13 cellular contexts compared by ENCODE assay signal in the genomic region with DNA sequence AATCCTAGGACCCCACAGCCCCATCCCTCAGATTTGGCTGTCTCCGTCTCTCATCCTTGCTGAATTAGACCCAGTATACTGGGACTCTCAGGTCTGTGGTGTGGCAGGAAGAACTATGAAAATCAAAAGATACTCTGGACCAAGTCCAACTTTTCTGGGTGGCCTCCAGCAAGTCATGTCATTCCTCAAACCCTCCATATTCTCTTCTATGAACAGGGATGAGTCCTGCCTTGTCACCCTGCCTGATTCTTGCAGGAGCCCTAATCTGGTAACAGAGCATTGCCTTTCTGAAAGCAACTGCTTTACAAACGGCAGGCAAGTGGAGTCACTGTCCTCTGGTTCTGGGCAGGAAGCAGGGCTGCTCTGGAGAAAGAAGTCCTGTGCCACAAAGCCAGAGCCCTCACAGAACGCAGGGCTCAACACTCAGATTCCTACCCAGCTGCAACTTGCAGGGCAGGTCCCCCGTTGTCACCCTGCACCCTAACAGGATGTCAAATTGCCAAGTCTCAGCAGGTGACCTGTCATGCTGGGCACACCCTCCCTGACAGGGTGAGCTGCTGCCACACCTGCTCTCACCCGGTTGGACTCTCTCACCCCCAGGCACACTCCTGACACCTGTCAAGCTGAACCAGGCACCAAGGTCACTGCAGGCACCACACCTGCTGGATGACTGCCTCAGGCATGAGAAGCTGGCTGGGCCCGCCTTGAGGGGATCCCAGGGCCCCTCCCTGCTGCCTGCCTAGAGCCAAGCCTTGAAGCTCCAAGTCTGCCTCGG.
DNase-seq lines count a peak whose midpoint lies in the region; TF ChIP-seq lines count a peak whose summit lies in the region.
"Had no signal": no experiment of that assay in that cellular context is flagged by ENCODE, and none has a peak within 500 bp of the region (broad histone marks: within the 10 kb centered on the region; RNA-seq: fewer than 3 reads in every experiment).

No MANE protein-coding gene starts in this region.

- H3K4me3 ChIP-seq in sigmoid colon = no peak overlapping the region
- H3K4me3 ChIP-seq: HAP-1, SK-N-MC, suprapubic skin had no signal

- no peaks in the 10 kb centered on the region for H3K9me3 ChIP-seq in sigmoid colon
- H3K9me3 ChIP-seq: HAP-1, suprapubic skin had no signal

- H3K9me3 Mint-ChIP-seq in activated T-helper 1 cell treated with anti-CD3 and anti-CD28 coated beads, Interleukin-12 subunit alpha, Interleukin-12 subunit beta, Interleukin-2, Interleukin-4 antibody, amounts not matched to agents 30 ng/mL and 10 ng/mL and 1 ng/mL, durations not matched to agents 14 hours and 24 hours and 36 hours = no peaks in the 10 kb centered on the region
- H3K9me3 Mint-ChIP-seq: neural crest cell had no signal

- 14 to 44% methylated on average over 7 of the region's 7 CpGs for WGBS in sigmoid colon, 2 donors

- no peak for TF ChIP-seq EP300 in sigmoid colon (IDR thresholded peaks at IDR 0.05)

- peak overlapping the region; percentile 48 to 73 (median 62) for H3K27ac ChIP-seq in sigmoid colon
- H3K27ac ChIP-seq: SK-N-MC, suprapubic skin had no signal

- no peak for TF ChIP-seq CTCF in sigmoid colon (IDR thresholded peaks at IDR 0.05)

- H3K4me1 Mint-ChIP-seq in activated T-helper 1 cell treated with anti-CD3 and anti-CD28 coated beads, Interleukin-12 subunit alpha, Interleukin-12 subunit beta, Interleukin-2, Interleukin-4 antibody, amounts not matched to agents 30 ng/mL and 10 ng/mL and 1 ng/mL, durations not matched to agents 14 hours and 24 hours and 36 hours (ENCODE audit: low read depth) = no peaks in the 10 kb centered on the region

- H3K27me3 Mint-ChIP-seq in activated T-helper 1 cell treated with anti-CD3 and anti-CD28 coated beads, Interleukin-12 subunit alpha, Interleukin-12 subunit beta, Interleukin-2, Interleukin-4 antibody, amounts not matched to agents 30 ng/mL and 10 ng/mL and 1 ng/mL, durations not matched to agents 14 hours and 24 hours and 36 hours (ENCODE audit: insufficient read depth) = no peaks in the 10 kb centered on the region

- H3K36me3 ChIP-seq in sigmoid colon = no peaks in the 10 kb centered on the region
- H3K36me3 ChIP-seq: HAP-1, suprapubic skin had no signal

- intact Hi-C loops in activated T-helper 1 cell treated with anti-CD3 and anti-CD28 coated beads, Interleukin-12 subunit alpha, Interleukin-12 subunit beta, Interleukin-2, Interleukin-4 antibody, amounts not matched to agents 30 ng/mL and 10 ng/mL and 1 ng/mL, durations not matched to agents 14 hours and 24 hours and 36 hours (cut with micrococcal nuclease) = loop anchor here (10.0 kb wide), 1 partner anchor 235 kb away; no protein-coding TSS in a partner anchor
- intact Hi-C loops in sigmoid colon (cut with DNase I) = no loop called here

- no peaks in the 10 kb centered on the region for H3K27me3 ChIP-seq in sigmoid colon

- peaks cover 0 to 93% (median 78%) of the 10 kb centered on the region in 4 donors for H3K4me1 ChIP-seq in sigmoid colon
- H3K4me1 ChIP-seq: HAP-1 had no signal

- in situ Hi-C loops in G401 (cut with HindIII; ENCODE audit: low sequenced_read_pairs) = no loop called here

- H3K36me3 Mint-ChIP-seq in activated T-helper 1 cell treated with anti-CD3 and anti-CD28 coated beads, Interleukin-12 subunit alpha, Interleukin-12 subunit beta, Interleukin-2, Interleukin-4 antibody, amounts not matched to agents 30 ng/mL and 10 ng/mL and 1 ng/mL, durations not matched to agents 14 hours and 24 hours and 36 hours (ENCODE audit: low read depth) = no peaks in the 10 kb centered on the region

- H3K27ac Mint-ChIP-seq in activated T-helper 1 cell treated with anti-CD3 and anti-CD28 coated beads, Interleukin-12 subunit alpha, Interleukin-12 subunit beta, Interleukin-2, Interleukin-4 antibody, amounts not matched to agents 30 ng/mL and 10 ng/mL and 1 ng/mL, durations not matched to agents 14 hours and 24 hours and 36 hours = no peak overlapping the region

- TF ChIP-seq POLR2A in sigmoid colon (IDR thresholded peaks at IDR 0.05) = no peak

- DNase-seq in NCI-H748 (lab: John Stamatoyannopoulos, UW; ENCODE audit: unreplicated experiment) (peak; percentile 58), NCI-H748 treated with DMSO at 0.1 percent for 48 hours (lab: John Stamatoyannopoulos, UW) (no peak), NCI-H146 treated with DMSO at 0.1 percent for 48 hours (lab: John Stamatoyannopoulos, UW; ENCODE audit: unreplicated experiment) (peak; percentile 92), sigmoid colon (peak; percentile 67), OCI-M2 (lab: John Stamatoyannopoulos, UW; ENCODE audit: unreplicated experiment) (no peak), G401 (ENCODE audit: low spot score) (no peak), cerebellum (ENCODE audit: low spot score) (no peak)
- DNase-seq in activated T-helper 1 cell treated with anti-CD3 and anti-CD28 coated beads, Interleukin-12 subunit alpha, Interleukin-12 subunit beta, Interleukin-2, Interleukin-4 antibody, amounts not matched to agents 30 ng/mL and 10 ng/mL and 1 ng/mL, durations not matched to agents 14 hours and 24 hours and 36 hours (ENCODE audit: low spot score) = no peak
- DNase-seq: stimulated activated CD4-positive, alpha-beta T cell treated with anti-CD3 and anti-CD28 coated beads, Interleukin-2, amount 100 ng/mL, for 24 hours had no signal

- peak overlapping the region; percentile 7 for H3K4me3 Mint-ChIP-seq in activated T-helper 1 cell treated with anti-CD3 and anti-CD28 coated beads, Interleukin-12 subunit alpha, Interleukin-12 subunit beta, Interleukin-2, Interleukin-4 antibody, amounts not matched to agents 30 ng/mL and 10 ng/mL and 1 ng/mL, durations not matched to agents 14 hours and 24 hours and 36 hours
- H3K4me3 Mint-ChIP-seq: neural crest cell had no signal

Comparison
In these comparisons a context has a peak if more than half of its experiments do, and no peak if none do; other contexts are left out.
1. DNase-seq: peak in NCI-H748 (single experiment), NCI-H146 treated with DMSO at 0.1 percent for 48 hours (single experiment) and sigmoid colon (single experiment); none in NCI-H748 treated with DMSO at 0.1 percent for 48 hours (single experiment), activated T-helper 1 cell treated with anti-CD3 and anti-CD28 coated beads, Interleukin-12 subunit alpha, Interleukin-12 subunit beta, Interleukin-2, Interleukin-4 antibody, amounts not matched to agents 30 ng/mL and 10 ng/mL and 1 ng/mL, durations not matched to agents 14 hours and 24 hours and 36 hours (single experiment), OCI-M2 (single experiment), G401 (single experiment) and cerebellum (single experiment).